Comparison of ENCODE assay signal across 1 cellular context in the genomic region with DNA sequence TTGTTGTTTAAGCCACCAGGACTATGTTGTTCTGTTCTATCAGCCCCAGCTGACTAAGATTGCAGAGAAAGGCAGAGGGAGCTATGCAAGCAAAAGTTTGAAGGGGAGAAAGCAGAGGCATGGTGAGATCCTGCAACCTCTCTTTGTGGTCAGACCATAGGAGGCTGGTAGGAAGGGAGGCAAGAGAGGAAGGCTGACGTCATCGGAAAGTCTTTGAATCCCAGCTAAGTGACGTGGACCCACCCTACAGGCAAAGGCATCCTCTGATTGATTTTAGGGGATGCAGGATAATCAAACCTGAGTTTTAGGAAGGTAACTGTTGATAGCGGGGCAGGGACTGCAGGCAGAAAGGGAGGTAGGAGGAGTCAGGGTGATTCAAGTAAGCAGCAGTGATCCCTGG.
TF ChIP-seq lines count a peak whose summit lies in the region.

No MANE protein-coding gene starts in this region.

TF ChIP-seq in HepG2, 621 proteins besides CTCF, POLR2A, EP300 and RAD21:
- TF ChIP-seq ZNF136 (CRISPR knock-in tag; IDR thresholded peaks at IDR 0.05; ENCODE audit: low read depth): no peak
- no peak for TF ChIP-seq ZC3H4 (CRISPR knock-in tag; IDR thresholded peaks at IDR 0.05; ENCODE audit: borderline replicate concordance)
- TF ChIP-seq, protein P1, sequence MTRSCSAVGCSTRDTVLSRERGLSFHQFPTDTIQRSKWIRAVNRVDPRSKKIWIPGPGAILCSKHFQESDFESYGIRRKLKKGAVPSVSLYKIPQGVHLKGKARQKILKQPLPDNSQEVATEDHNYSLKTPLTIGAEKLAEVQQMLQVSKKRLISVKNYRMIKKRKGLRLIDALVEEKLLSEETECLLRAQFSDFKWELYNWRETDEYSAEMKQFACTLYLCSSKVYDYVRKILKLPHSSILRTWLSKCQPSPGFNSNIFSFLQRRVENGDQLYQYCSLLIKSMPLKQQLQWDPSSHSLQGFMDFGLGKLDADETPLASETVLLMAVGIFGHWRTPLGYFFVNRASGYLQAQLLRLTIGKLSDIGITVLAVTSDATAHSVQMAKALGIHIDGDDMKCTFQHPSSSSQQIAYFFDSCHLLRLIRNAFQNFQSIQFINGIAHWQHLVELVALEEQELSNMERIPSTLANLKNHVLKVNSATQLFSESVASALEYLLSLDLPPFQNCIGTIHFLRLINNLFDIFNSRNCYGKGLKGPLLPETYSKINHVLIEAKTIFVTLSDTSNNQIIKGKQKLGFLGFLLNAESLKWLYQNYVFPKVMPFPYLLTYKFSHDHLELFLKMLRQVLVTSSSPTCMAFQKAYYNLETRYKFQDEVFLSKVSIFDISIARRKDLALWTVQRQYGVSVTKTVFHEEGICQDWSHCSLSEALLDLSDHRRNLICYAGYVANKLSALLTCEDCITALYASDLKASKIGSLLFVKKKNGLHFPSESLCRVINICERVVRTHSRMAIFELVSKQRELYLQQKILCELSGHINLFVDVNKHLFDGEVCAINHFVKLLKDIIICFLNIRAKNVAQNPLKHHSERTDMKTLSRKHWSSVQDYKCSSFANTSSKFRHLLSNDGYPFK (CRISPR knock-in tag; IDR thresholded peaks at IDR 0.05; ENCODE audit: borderline replicate concordance): no peak
- no peak for TF ChIP-seq SIN3B (IDR thresholded peaks at IDR 0.05; ENCODE audit: low read length)
- TF ChIP-seq ZNF552 (CRISPR knock-in tag; IDR thresholded peaks at IDR 0.05; ENCODE audit: borderline replicate concordance): no peak
- TF ChIP-seq, protein P2, sequence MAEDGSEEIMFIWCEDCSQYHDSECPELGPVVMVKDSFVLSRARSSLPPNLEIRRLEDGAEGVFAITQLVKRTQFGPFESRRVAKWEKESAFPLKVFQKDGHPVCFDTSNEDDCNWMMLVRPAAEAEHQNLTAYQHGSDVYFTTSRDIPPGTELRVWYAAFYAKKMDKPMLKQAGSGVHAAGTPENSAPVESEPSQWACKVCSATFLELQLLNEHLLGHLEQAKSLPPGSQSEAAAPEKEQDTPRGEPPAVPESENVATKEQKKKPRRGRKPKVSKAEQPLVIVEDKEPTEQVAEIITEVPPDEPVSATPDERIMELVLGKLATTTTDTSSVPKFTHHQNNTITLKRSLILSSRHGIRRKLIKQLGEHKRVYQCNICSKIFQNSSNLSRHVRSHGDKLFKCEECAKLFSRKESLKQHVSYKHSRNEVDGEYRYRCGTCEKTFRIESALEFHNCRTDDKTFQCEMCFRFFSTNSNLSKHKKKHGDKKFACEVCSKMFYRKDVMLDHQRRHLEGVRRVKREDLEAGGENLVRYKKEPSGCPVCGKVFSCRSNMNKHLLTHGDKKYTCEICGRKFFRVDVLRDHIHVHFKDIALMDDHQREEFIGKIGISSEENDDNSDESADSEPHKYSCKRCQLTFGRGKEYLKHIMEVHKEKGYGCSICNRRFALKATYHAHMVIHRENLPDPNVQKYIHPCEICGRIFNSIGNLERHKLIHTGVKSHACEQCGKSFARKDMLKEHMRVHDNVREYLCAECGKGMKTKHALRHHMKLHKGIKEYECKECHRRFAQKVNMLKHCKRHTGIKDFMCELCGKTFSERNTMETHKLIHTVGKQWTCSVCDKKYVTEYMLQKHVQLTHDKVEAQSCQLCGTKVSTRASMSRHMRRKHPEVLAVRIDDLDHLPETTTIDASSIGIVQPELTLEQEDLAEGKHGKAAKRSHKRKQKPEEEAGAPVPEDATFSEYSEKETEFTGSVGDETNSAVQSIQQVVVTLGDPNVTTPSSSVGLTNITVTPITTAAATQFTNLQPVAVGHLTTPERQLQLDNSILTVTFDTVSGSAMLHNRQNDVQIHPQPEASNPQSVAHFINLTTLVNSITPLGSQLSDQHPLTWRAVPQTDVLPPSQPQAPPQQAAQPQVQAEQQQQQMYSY (CRISPR knock-in tag; IDR thresholded peaks at IDR 0.05): no peak
- TF ChIP-seq, protein P3, sequence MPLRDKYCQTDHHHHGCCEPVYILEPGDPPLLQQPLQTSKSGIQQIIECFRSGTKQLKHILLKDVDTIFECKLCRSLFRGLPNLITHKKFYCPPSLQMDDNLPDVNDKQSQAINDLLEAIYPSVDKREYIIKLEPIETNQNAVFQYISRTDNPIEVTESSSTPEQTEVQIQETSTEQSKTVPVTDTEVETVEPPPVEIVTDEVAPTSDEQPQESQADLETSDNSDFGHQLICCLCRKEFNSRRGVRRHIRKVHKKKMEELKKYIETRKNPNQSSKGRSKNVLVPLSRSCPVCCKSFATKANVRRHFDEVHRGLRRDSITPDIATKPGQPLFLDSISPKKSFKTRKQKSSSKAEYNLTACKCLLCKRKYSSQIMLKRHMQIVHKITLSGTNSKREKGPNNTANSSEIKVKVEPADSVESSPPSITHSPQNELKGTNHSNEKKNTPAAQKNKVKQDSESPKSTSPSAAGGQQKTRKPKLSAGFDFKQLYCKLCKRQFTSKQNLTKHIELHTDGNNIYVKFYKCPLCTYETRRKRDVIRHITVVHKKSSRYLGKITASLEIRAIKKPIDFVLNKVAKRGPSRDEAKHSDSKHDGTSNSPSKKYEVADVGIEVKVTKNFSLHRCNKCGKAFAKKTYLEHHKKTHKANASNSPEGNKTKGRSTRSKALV (CRISPR knock-in tag; IDR thresholded peaks at IDR 0.05): no peak
- TF ChIP-seq, protein P4, sequence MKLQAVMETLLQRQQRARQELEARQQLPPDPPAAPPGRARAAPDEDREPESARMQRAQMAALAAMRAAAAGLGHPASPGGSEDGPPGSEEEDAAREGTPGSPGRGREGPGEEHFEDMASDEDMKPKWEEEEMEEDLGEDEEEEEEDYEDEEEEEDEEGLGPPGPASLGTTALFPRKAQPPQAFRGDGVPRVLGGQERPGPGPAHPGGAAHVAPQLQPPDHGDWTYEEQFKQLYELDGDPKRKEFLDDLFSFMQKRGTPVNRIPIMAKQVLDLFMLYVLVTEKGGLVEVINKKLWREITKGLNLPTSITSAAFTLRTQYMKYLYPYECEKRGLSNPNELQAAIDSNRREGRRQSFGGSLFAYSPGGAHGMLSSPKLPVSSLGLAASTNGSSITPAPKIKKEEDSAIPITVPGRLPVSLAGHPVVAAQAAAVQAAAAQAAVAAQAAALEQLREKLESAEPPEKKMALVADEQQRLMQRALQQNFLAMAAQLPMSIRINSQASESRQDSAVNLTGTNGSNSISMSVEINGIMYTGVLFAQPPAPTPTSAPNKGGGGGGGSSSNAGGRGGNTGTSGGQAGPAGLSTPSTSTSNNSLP (IDR thresholded peaks at IDR 0.05; ENCODE audit: low read depth, low read length): no peak
- no peak for TF ChIP-seq PRPF4 (IDR thresholded peaks at IDR 0.05; ENCODE audit: low read depth, low read length, poor library complexity, severe bottlenecking)
- TF ChIP-seq ZNF660 (CRISPR knock-in tag; IDR thresholded peaks at IDR 0.05; ENCODE audit: borderline replicate concordance, low read depth): no peak
- peak; percentile 97 for TF ChIP-seq ATF7 (IDR thresholded peaks at IDR 0.05)
- no peak for TF ChIP-seq ATF7 (CRISPR knock-in tag; IDR thresholded peaks at IDR 0.05)
- TF ChIP-seq CREB1 (IDR thresholded peaks at IDR 0.05): peak; percentile 94
- no peak for TF ChIP-seq CREB1 (CRISPR knock-in tag; IDR thresholded peaks at IDR 0.05)
- TF ChIP-seq NR2F2 (IDR thresholded peaks at IDR 0.05; ENCODE audit: borderline replicate concordance, low read depth): no peak
